In genomic region chr11:121246769-121247035, GRCh38 we compare ENCODE assay signal across 3 cellular contexts.
TF ChIP-seq lines count a peak whose summit lies in the region.

No MANE protein-coding gene starts in this region.

TF ChIP-seq in GM23338, 12 proteins besides CTCF, POLR2A, EP300 and RAD21 (continues in another document):
- TF ChIP-seq EZH2phosphoT487 (IDR thresholded peaks at IDR 0.05; ENCODE audit: unreplicated experiment) (no peak), NANOG (IDR thresholded peaks at IDR 0.05; ENCODE audit: borderline replicate concordance) (no peak), EZH2 (IDR thresholded peaks at IDR 0.05; ENCODE audit: low read depth, unreplicated experiment) (no peak), POLR2AphosphoS5 (IDR thresholded peaks at IDR 0.05; ENCODE audit: low read depth) (no peak), ZNF114 (CRISPR knock-in tag; IDR thresholded peaks at IDR 0.05) (no peak), STAT1 (IDR thresholded peaks at IDR 0.05; ENCODE audit: unreplicated experiment) (no peak), REST (IDR thresholded peaks at IDR 0.05; ENCODE audit: unreplicated experiment) (no peak)

TF ChIP-seq in HEK293, 187 proteins besides CTCF, POLR2A, EP300 and RAD21:
- TF ChIP-seq SETDB1 (IDR thresholded peaks at IDR 0.05; ENCODE audit: insufficient read length, low read length) (peak; percentile 11), ZNF677 (tag by site-specific recombination; IDR thresholded peaks at IDR 0.05) (no peak), EGR2 (tag by site-specific recombination; IDR thresholded peaks at IDR 0.05; ENCODE audit: low read depth) (no peak)

TF ChIP-seq in K562, 482 proteins besides CTCF, POLR2A, EP300 and RAD21:
- TF ChIP-seq GATAD2B (IDR thresholded peaks at IDR 0.05; ENCODE audit: borderline replicate concordance) (no peak), SAFB (IDR thresholded peaks at IDR 0.05; ENCODE audit: borderline replicate concordance, low read depth, low read length) (no peak), ZNF395 (CRISPR knock-in tag; IDR thresholded peaks at IDR 0.05) (no peak), HDAC3 (IDR thresholded peaks at IDR 0.05; ENCODE audit: borderline replicate concordance, partially characterized antibody) (no peak), ZBTB12 (CRISPR knock-in tag; IDR thresholded peaks at IDR 0.05) (no peak), ZBTB5 (IDR thresholded peaks at IDR 0.05) (no peak), ZNF764 (CRISPR knock-in tag; IDR thresholded peaks at IDR 0.05; ENCODE audit: low read depth) (no peak)
TF ChIP-seq in K562: peak in this region for 0.
